ENCODE assay signal across 35 cellular contexts in the genomic region with DNA sequence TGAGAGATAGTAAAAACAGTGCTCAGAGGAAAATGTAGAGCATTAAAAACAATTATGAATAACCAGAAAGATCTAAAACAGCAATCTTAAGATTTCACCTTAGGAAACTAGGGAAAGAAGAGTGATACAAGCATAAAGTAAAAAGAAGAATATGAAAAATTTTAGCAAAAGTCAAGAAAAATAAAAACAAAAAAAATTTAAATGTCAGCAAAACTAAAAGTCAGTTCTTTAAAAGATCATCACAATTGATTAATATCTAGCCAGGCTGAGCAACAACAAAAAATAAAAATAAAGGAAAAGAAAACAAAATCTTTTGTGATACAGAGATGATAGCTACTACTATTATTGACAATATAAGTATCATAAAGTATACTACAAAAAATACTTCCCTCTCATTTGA.
"Had no signal": no experiment of that assay in that cellular context is flagged by ENCODE, and none has a peak within 500 bp of the region (broad histone marks: within the 10 kb centered on the region; RNA-seq: fewer than 3 reads in every experiment).

No MANE protein-coding gene starts in this region.

- H3K4me3 ChIP-seq: MG63 had no signal

- H3K9me3 ChIP-seq: MG63 had no signal

- H3K27me3 ChIP-seq: MG63 had no signal

- DNase-seq: Karpas-422, Kasumi-1, MG63, MM.1S, MV-4-11, NCI-H1048, NCI-H1092, NCI-H1092 treated with DMSO at 0.1 percent for 48 hours, NCI-H1105, NCI-H1105 treated with DMSO at 0.1 percent for 48 hours, NCI-H1417, NCI-H1417 treated with DMSO at 0.1 percent for 48 hours, NCI-H1436, NCI-H1436 treated with DMSO at 0.1 percent for 48 hours, NCI-H146, NCI-H1694, NCI-H1694 treated with DMSO at 0.1 percent for 48 hours, NCI-H187, NCI-H187 treated with DMSO at 0.1 percent for 48 hours, NCI-H1930, NCI-H2029, NCI-H2029 treated with DMSO at 0.1 percent for 48 hours, NCI-H2081, NCI-H2081 treated with DMSO at 0.1 percent for 48 hours, NCI-H2107, NCI-H2171, NCI-H2171 treated with DMSO at 0.1 percent for 48 hours, NCI-H2227 treated with DMSO at 0.1 percent for 48 hours, NCI-H226, NCI-H345, NCI-H446, NCI-H446 treated with DMSO at 0.1 percent for 48 hours, NCI-H510A, NCI-H510A treated with DMSO at 0.1 percent for 48 hours, NCI-H524 had no signal

- H3K36me3 ChIP-seq: MG63 had no signal
